Comparison of ENCODE assay signal across 17 cellular contexts in genomic region chr6:87431263-87431662, GRCh38. TPM values are rescaled to one million over a fixed set of nuclear protein-coding genes. Genes with fewer than 3 reads are reported as not detected.
"Had no signal": no experiment of that assay in that cellular context is flagged by ENCODE, and none has a peak within 500 bp of the region (broad histone marks: within the 10 kb centered on the region; RNA-seq: fewer than 3 reads in every experiment).

No MANE protein-coding gene starts in this region.

- FAIRE-seq: TTC549 had no signal

- ATAC-seq: activated CD8-positive, alpha-beta T cell treated with anti-CD3 and anti-CD28 coated beads for 36 hours; activated naive CD4-positive, alpha-beta T cell treated with anti-CD3 and anti-CD28 coated beads, Interleukin-2, amount 50 U/mL, for 72 hours; activated T-cell treated with anti-CD3 and anti-CD28 coated beads, Interleukin-2, amount 50 U/mL, for 72 hours; stimulated activated naive CD8-positive, alpha-beta T cell treated with anti-CD3 and anti-CD28 coated beads, Interleukin-15, amount 100 ng/mL, for 72 hours; WTC11 had no signal

- DNase-seq: activated CD4-positive, alpha-beta T cell treated with anti-CD3 and anti-CD28 coated beads for 4 hours; activated CD8-positive, alpha-beta memory T cell treated with anti-CD3 and anti-CD28 coated beads, Interleukin-2, amount 50 U/mL, for 4 hours; activated CD8-positive, alpha-beta T cell treated with anti-CD3 and anti-CD28 coated beads for 36 hours; activated gamma-delta T cell; activated T-cell treated with anti-CD3 and anti-CD28 coated beads, Interleukin-2, amount 50 U/mL, for 72 hours; cerebellar nuclear complex; effector memory CD4-positive, alpha-beta T cell; islet precursor cell; sigmoid colon; stimulated activated CD4-positive, alpha-beta T cell treated with anti-CD3 and anti-CD28 coated beads, Interleukin-1b, Interleukin-23, amount 100 ng/mL, for 48 hours; stimulated activated naive CD8-positive, alpha-beta T cell treated with anti-CD3 and anti-CD28 coated beads, Interleukin-15, amount 100 ng/mL, for 72 hours; upper lobe of left lung had no signal

- H2AFZ ChIP-seq: neural progenitor cell had no signal

- H3K27me3 ChIP-seq: neural progenitor cell, sigmoid colon, upper lobe of left lung had no signal

- H3K36me3 ChIP-seq: neural progenitor cell, sigmoid colon, upper lobe of left lung had no signal

- H3K4me1 ChIP-seq: neural progenitor cell, sigmoid colon, upper lobe of left lung had no signal

- H3K4me2 ChIP-seq: neural progenitor cell had no signal

- H3K9ac ChIP-seq: neural progenitor cell had no signal

- H3K27ac ChIP-seq: neural progenitor cell, sigmoid colon, upper lobe of left lung had no signal

- H3K9me3 ChIP-seq: sigmoid colon, upper lobe of left lung had no signal

- H3K4me3 ChIP-seq: neural progenitor cell, sigmoid colon, upper lobe of left lung had no signal

RNA-seq across cellular contexts. Expression of gene CFAP206, which starts 23.5 kb away (rescaled TPM):
- total RNA-seq: activated CD8-positive, alpha-beta T cell treated with anti-CD3 and anti-CD28 coated beads for 36 hours; activated naive CD4-positive, alpha-beta T cell treated with anti-CD3 and anti-CD28 coated beads, Interleukin-2, amount 50 U/mL, for 72 hours; activated T-cell treated with anti-CD3 and anti-CD28 coated beads, Interleukin-2, amount 50 U/mL, for 72 hours; T-helper 2 cell treated with Interferon-gamma antibody and Interleukin-4, amounts not matched to agents 100 ng/mL and 5 ng/mL, for 36 hours; WTC11 had no signal
